Comparison of ENCODE assay signal across 1 cellular context in the genomic region with DNA sequence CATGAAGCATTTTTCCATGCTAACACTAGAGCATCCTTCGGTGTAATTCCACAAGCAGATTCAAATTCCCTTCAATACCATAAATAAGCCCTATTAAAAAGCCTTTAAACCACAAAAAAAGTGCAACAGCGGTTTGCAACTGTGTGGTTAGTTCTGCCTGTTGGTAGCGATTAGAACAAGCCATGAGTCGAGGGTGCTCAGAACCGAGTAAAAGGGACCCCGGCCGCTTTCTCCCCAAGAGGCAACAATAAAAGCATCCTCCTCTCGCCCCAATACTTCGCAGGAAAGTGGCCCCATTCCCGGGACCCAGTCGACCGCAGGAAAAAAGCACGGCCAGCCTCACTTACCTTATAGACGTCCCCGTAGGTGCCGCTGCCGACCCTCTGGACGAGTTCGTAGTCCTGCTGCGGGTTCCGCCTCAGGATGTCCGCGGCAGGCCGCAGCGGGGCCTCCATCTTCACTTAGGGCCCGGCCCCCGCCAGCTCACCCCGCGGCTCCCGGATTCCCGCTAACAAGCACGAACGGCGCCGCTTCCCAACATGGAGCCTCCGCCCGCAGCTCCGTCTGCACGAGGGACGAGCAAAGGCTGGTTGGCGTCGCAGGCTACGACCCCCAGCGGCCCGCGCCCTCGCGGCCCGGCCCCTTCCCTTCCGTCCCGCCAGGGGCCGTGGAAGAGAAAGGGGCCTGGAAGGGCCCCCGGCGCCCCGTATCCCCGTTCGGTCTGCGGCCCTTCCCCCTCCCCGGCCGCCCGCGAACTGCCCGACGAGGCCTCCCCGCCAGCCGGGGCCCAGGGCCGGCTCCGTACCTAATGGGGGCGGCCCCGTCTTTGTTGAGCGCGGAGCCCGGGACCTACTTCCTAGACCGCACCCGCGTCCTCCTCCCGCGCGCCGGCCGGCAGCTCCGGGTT.
TF ChIP-seq lines count a peak whose summit lies in the region.

No MANE protein-coding gene starts in this region.

TF ChIP-seq in HepG2, 621 proteins besides CTCF, POLR2A, EP300 and RAD21 (continued from another document):
- TF ChIP-seq, protein P1, sequence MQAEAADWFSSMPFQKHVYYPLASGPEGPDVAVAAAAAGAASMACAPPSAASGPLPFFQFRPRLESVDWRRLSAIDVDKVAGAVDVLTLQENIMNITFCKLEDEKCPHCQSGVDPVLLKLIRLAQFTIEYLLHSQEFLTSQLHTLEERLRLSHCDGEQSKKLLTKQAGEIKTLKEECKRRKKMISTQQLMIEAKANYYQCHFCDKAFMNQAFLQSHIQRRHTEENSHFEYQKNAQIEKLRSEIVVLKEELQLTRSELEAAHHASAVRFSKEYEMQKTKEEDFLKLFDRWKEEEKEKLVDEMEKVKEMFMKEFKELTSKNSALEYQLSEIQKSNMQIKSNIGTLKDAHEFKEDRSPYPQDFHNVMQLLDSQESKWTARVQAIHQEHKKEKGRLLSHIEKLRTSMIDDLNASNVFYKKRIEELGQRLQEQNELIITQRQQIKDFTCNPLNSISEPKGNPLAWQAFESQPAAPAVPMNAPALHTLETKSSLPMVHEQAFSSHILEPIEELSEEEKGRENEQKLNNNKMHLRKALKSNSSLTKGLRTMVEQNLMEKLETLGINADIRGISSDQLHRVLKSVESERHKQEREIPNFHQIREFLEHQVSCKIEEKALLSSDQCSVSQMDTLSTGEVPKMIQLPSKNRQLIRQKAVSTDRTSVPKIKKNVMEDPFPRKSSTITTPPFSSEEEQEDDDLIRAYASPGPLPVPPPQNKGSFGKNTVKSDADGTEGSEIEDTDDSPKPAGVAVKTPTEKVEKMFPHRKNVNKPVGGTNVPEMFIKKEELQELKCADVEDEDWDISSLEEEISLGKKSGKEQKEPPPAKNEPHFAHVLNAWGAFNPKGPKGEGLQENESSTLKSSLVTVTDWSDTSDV (CRISPR knock-in tag; IDR thresholded peaks at IDR 0.05) = peak; percentile 40; the same call in 1 of the 2 replicates
- TF ChIP-seq, protein P2, sequence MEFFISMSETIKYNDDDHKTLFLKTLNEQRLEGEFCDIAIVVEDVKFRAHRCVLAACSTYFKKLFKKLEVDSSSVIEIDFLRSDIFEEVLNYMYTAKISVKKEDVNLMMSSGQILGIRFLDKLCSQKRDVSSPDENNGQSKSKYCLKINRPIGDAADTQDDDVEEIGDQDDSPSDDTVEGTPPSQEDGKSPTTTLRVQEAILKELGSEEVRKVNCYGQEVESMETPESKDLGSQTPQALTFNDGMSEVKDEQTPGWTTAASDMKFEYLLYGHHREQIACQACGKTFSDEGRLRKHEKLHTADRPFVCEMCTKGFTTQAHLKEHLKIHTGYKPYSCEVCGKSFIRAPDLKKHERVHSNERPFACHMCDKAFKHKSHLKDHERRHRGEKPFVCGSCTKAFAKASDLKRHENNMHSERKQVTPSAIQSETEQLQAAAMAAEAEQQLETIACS (CRISPR knock-in tag; IDR thresholded peaks at IDR 0.05) = no peak
- TF ChIP-seq ZBTB38 (CRISPR knock-in tag; IDR thresholded peaks at IDR 0.05) = peak; percentile 0; the same call in 1 of the 2 replicates
